In genomic region chr3:131591394-131591990, GRCh38 we compare ENCODE assay signal across 11 cellular contexts.
A peak's percentile ranks its signal among the peaks of the same experiment; 100 is the strongest.
DNase-seq lines count a peak whose midpoint lies in the region; ATAC-seq and TF ChIP-seq lines count a peak whose summit lies in the region.
"Had no signal": no experiment of that assay in that cellular context is flagged by ENCODE, and none has a peak within 500 bp of the region (broad histone marks: within the 10 kb centered on the region; RNA-seq: fewer than 3 reads in every experiment).

No MANE protein-coding gene starts in this region.

- H3K4me1 Mint-ChIP-seq in activated T-cell treated with anti-CD3 and anti-CD28 coated beads, Interleukin-2, amount 50 U/mL, for 4 hours (ENCODE audit: low read depth): no peaks in the 10 kb centered on the region

- H3K9me2 ChIP-seq in PC-3 (replicated peaks; ENCODE audit: low read length): no peaks in the 10 kb centered on the region

- DNase-seq in EL (peak; percentile 56), PC-3 (peak; percentile 47), fibroblast of peridontal ligament (ENCODE audit: extremely low read depth) (peak; percentile 17), non-pigmented ciliary epithelial cell (ENCODE audit: low read depth) (peak; percentile 27)
- DNase-seq in activated CD4-positive, alpha-beta T cell treated with anti-CD3 and anti-CD28 coated beads, Interleukin-2, amount 50 U/mL, for 4 hours: no peak
- DNase-seq in activated T-cell treated with anti-CD3 and anti-CD28 coated beads, Interleukin-2, amount 50 U/mL, for 4 hours: no peak
- DNase-seq: activated naive CD4-positive, alpha-beta T cell treated with Interleukin-2 at 50 U/mL for 16 hours; NCI-H524 treated with DMSO at 0.1 percent for 48 hours had no signal

- no peak overlapping the region for H3K4me2 ChIP-seq in PC-3 (ENCODE audit: low read length)

- POLR2A ChIA-PET in PC-3 (lab: Charles Lee; ENCODE audit: unreplicated experiment): no interaction called here

- no peaks in the 10 kb centered on the region for H3K36me3 Mint-ChIP-seq in activated T-cell treated with anti-CD3 and anti-CD28 coated beads, Interleukin-2, amount 50 U/mL, for 4 hours (ENCODE audit: insufficient read depth)

- intact Hi-C loops in PC-3 (cut with micrococcal nuclease): loop anchor here (5.0 kb wide), 1 partner anchor 59 kb away; no protein-coding TSS in a partner anchor

- H3K27ac ChIP-seq in PC-3 (ENCODE audit: low read length): no peak overlapping the region

- H3K9ac ChIP-seq in PC-3 (ENCODE audit: low read length): no peak overlapping the region

- no peaks in the 10 kb centered on the region for H3K9me3 ChIP-seq in PC-3 (ENCODE audit: low read length)

- ATAC-seq in PC-3 (peak; percentile 84), GM19395 (IDR thresholded peaks at IDR 0.05; ENCODE audit: unreplicated experiment) (no peak), HG02852 (IDR thresholded peaks at IDR 0.05; ENCODE audit: unreplicated experiment) (no peak)
- ATAC-seq in activated T-cell treated with anti-CD3 and anti-CD28 coated beads, Interleukin-2, amount 50 U/mL, for 4 hours: no peak

- no peaks in the 10 kb centered on the region for H3K27me3 ChIP-seq in PC-3 (ENCODE audit: low read length)

- H3K4me3 ChIP-seq in PC-3 (ENCODE audit: low read length): no peak overlapping the region

- H3K4me3 Mint-ChIP-seq in activated T-cell treated with anti-CD3 and anti-CD28 coated beads, Interleukin-2, amount 50 U/mL, for 4 hours: no peak overlapping the region
- H3K4me3 Mint-ChIP-seq: dendritic cell treated with granulocyte-macrophage colony-stimulating factor and Interleukin-4, amounts not matched to agents 40 ng/mL and 50 ng/mL, for 4 days had no signal

- peaks cover 7% of the 10 kb centered on the region for H3K27me3 Mint-ChIP-seq in activated T-cell treated with anti-CD3 and anti-CD28 coated beads, Interleukin-2, amount 50 U/mL, for 4 hours (ENCODE audit: low read depth)
- H3K27me3 Mint-ChIP-seq: dendritic cell treated with granulocyte-macrophage colony-stimulating factor and Interleukin-4, amounts not matched to agents 40 ng/mL and 50 ng/mL, for 4 days had no signal

- H4K20me1 ChIP-seq in PC-3 (ENCODE audit: low read length): no peaks in the 10 kb centered on the region

- BruUV-seq in PC-3 (replicated peaks; lab: Mats Ljungman, UMichigan): no TSS peak

- no peaks in the 10 kb centered on the region for H3K79me2 ChIP-seq in PC-3 (ENCODE audit: low read length)

- no peak for TF ChIP-seq CTCF in PC-3 (conservative IDR thresholded peaks at IDR 0.05; ENCODE audit: low read depth, low read length)

- H3K36me3 ChIP-seq in PC-3 (ENCODE audit: low read depth, low read length): no peaks in the 10 kb centered on the region

- H3K9me3 Mint-ChIP-seq in activated T-cell treated with anti-CD3 and anti-CD28 coated beads, Interleukin-2, amount 50 U/mL, for 4 hours: no peaks in the 10 kb centered on the region
- H3K9me3 Mint-ChIP-seq: dendritic cell treated with granulocyte-macrophage colony-stimulating factor and Interleukin-4, amounts not matched to agents 40 ng/mL and 50 ng/mL, for 4 days had no signal

- no peak overlapping the region for H2AFZ ChIP-seq in PC-3 (ENCODE audit: low read length)

- no peaks in the 10 kb centered on the region for H3F3A ChIP-seq in PC-3 (ENCODE audit: low read length, unreplicated experiment)

- CTCF ChIA-PET in PC-3 (lab: Charles Lee): no interaction called here

- H3K4me1 ChIP-seq in PC-3 (ENCODE audit: insufficient read depth, low read length): peaks cover 11% of the 10 kb centered on the region

Comparison
In these comparisons a context has a peak if more than half of its experiments do, and no peak if none do; other contexts are left out.
1. DNase-seq: peak in EL (single experiment), PC-3 (single experiment), fibroblast of peridontal ligament (single experiment) and non-pigmented ciliary epithelial cell (single experiment); none in activated CD4-positive, alpha-beta T cell treated with anti-CD3 and anti-CD28 coated beads, Interleukin-2, amount 50 U/mL, for 4 hours (0 of 2) and activated T-cell treated with anti-CD3 and anti-CD28 coated beads, Interleukin-2, amount 50 U/mL, for 4 hours (single experiment).